16 cellular contexts compared by ENCODE assay signal in the genomic region with DNA sequence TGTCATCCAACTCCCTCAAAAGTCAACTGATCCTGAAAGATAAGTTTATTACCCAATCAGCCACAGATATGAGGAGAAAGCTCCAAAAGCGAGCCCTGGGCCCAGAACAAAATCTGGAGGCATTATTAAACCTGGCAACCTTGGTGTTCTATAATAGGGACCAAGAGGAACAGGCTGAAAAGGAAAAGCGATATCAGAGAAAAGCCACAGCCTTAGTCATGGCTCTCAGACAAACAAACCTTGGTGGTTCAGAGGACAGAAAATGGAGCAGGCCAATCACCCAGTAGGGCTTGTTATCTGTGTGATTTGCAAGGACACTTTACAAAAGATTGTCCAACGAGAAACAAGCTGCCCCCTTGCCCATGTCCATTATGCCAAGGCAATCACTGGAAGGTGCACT. TPM values are rescaled to one million over a fixed set of nuclear protein-coding genes. Genes with fewer than 3 reads are reported as not detected.
"Had no signal": no experiment of that assay in that cellular context is flagged by ENCODE, and none has a peak within 500 bp of the region (broad histone marks: within the 10 kb centered on the region; RNA-seq: fewer than 3 reads in every experiment).

No MANE protein-coding gene starts in this region.

RNA-seq across cellular contexts. Expression of gene EPYC, which starts 19.4 kb away (rescaled TPM):
- total RNA-seq: stomach, subcutaneous adipose tissue, suprapubic skin, temporal lobe, testis, thoracic aorta, thyroid gland, tibial nerve, transverse colon, upper lobe of left lung, upper lobe of right lung, ureter, vagina had no signal
- polyA plus RNA-seq: stomach, urinary bladder had no signal

RNA-seq across cellular contexts. Expression of gene CCER1, which starts 30.4 kb away (rescaled TPM):
- total RNA-seq: stomach, subcutaneous adipose tissue, suprapubic skin, temporal lobe, thoracic aorta, tibial nerve, transverse colon, upper lobe of left lung, upper lobe of right lung, ureter, urinary bladder, uterus, vagina had no signal
- polyA plus RNA-seq: stomach, thymus, urinary bladder had no signal
